18 cellular contexts compared by ENCODE assay signal in the genomic region with DNA sequence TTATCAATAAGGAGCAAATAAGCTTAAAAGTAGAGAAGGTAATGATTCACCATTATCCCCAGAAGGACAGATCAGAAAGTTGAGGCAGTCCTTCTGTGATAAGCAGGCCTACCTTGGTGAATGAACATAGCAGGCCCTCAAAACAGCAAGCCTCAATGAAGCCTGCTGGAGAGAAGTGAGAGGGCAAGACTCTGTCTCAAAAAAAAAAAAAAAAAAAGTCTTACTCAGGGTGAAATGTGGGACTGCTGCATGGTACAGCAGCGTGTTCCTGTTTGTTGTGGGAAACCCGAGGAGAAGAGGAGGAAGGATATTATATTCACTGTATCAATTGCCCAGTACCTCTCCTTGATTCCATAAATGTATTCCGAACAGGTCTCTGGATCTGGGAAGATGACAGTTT. TPM values are rescaled to one million over a fixed set of nuclear protein-coding genes. Genes with fewer than 3 reads are reported as not detected.
A peak's percentile ranks its signal among the peaks of the same experiment; 100 is the strongest.
DNase-seq lines count a peak whose midpoint lies in the region; ATAC-seq, FAIRE-seq and TF ChIP-seq lines count a peak whose summit lies in the region.
"Had no signal": no experiment of that assay in that cellular context is flagged by ENCODE, and none has a peak within 500 bp of the region (broad histone marks: within the 10 kb centered on the region; RNA-seq: fewer than 3 reads in every experiment).

No MANE protein-coding gene starts in this region.

- H3K4me1 Mint-ChIP-seq in endodermal cell (no peaks in the 10 kb centered on the region), neural progenitor cell (no peaks in the 10 kb centered on the region)
- H3K4me1 Mint-ChIP-seq: B cell, H9 had no signal

- H3K4me1 ChIP-seq in HepG2 (ENCODE audit: insufficient read depth, low read length): peaks cover 6% of the 10 kb centered on the region; the same call in 1 of the 2 replicates
- H3K4me1 ChIP-seq in right lobe of liver: no peaks in the 10 kb centered on the region
- no peaks in the 10 kb centered on the region for H3K4me1 ChIP-seq in PC-3 (ENCODE audit: insufficient read depth, low read length)
- no peaks in the 10 kb centered on the region for H3K4me1 ChIP-seq in endodermal cell (ENCODE audit: control insufficient read depth, insufficient read depth, low read length)
- H3K4me1 ChIP-seq in skeletal muscle tissue (ENCODE audit: control insufficient read depth in 3 of 3, insufficient read depth in 3 of 3, low read length in 3 of 3): no peaks in the 10 kb centered on the region
- no peaks in the 10 kb centered on the region for H3K4me1 ChIP-seq in neural progenitor cell
- H3K4me1 ChIP-seq: BLaER1 treated with 17β-estradiol and CSF1 and Interleukin-3, amounts not matched to agents 10 nM and 100 nM had no signal

- FAIRE-seq in HepG2 (lab: Jason Lieb, UNC): no peak
- FAIRE-seq: H1, HTR-8/SVneo had no signal

- no peak overlapping the region for H3K4me3 Mint-ChIP-seq in endodermal cell
- H3K4me3 Mint-ChIP-seq in neural progenitor cell: no peak overlapping the region
- H3K4me3 Mint-ChIP-seq: B cell; CD8-positive, alpha-beta T cell; H9 had no signal

- H3K9me3 Mint-ChIP-seq in endodermal cell (peaks cover 5% of the 10 kb centered on the region), neural progenitor cell (no peaks in the 10 kb centered on the region)
- H3K9me3 Mint-ChIP-seq: CD8-positive, alpha-beta T cell; H9 had no signal

- H3K4me2 ChIP-seq in HepG2 (ENCODE audit: low read depth, low read length): no peak overlapping the region
- no peak overlapping the region for H3K4me2 ChIP-seq in PC-3 (ENCODE audit: low read length)
- no peak overlapping the region for H3K4me2 ChIP-seq in neural progenitor cell
- H3K4me2 ChIP-seq: BLaER1 treated with 17β-estradiol and CSF1 and Interleukin-3, amounts not matched to agents 10 nM and 100 nM had no signal

- CTCF ChIA-PET in HepG2 (lab: Yijun Ruan, JAX; ENCODE audit: low intra/inter-chr PET ratio, low total read pairs): no interaction called here
- CTCF ChIA-PET in PC-3 (lab: Charles Lee): no interaction called here

- no peaks in the 10 kb centered on the region for H3K36me3 ChIP-seq in HepG2 (replicated peaks in 1 of 2; ENCODE audit: control insufficient read depth in 1 of 2, insufficient read depth in 2 of 2, low read length in 2 of 2)
- H3K36me3 ChIP-seq in right lobe of liver: no peaks in the 10 kb centered on the region
- no peaks in the 10 kb centered on the region for H3K36me3 ChIP-seq in PC-3 (ENCODE audit: low read depth, low read length)
- H3K36me3 ChIP-seq in endodermal cell (ENCODE audit: control insufficient read depth, insufficient read depth, low read length): no peaks in the 10 kb centered on the region
- no peaks in the 10 kb centered on the region for H3K36me3 ChIP-seq in skeletal muscle tissue (ENCODE audit: control insufficient read depth in 3 of 3, insufficient read depth in 3 of 3, low read length in 3 of 3)
- H3K36me3 ChIP-seq in neural progenitor cell: no peaks in the 10 kb centered on the region
- H3K36me3 ChIP-seq: BLaER1 treated with 17β-estradiol and CSF1 and Interleukin-3, amounts not matched to agents 10 nM and 100 nM had no signal

- intact Hi-C loops in HepG2 (cut with micrococcal nuclease; ENCODE audit: unreplicated experiment): no loop called here
- intact Hi-C loops in right lobe of liver (cut with DNase I): no loop called here
- intact Hi-C loops in PC-3 (cut with micrococcal nuclease): no loop called here

- no peak overlapping the region for H2AFZ ChIP-seq in HepG2 (ENCODE audit: low read length)
- peak overlapping the region; percentile 16; the same call in 1 of the 2 replicates for H2AFZ ChIP-seq in PC-3 (ENCODE audit: low read length)
- no peak overlapping the region for H2AFZ ChIP-seq in neural progenitor cell (replicated peaks)

- H3K36me3 Mint-ChIP-seq in endodermal cell (ENCODE audit: low read depth) (no peaks in the 10 kb centered on the region), neural progenitor cell (no peaks in the 10 kb centered on the region)
- H3K36me3 Mint-ChIP-seq: CD8-positive, alpha-beta T cell had no signal

- H4K20me1 ChIP-seq in HepG2 (ENCODE audit: insufficient read depth, low read length) (no peaks in the 10 kb centered on the region), PC-3 (ENCODE audit: low read length) (no peaks in the 10 kb centered on the region), neural progenitor cell (ENCODE audit: low read depth) (no peaks in the 10 kb centered on the region)
- H4K20me1 ChIP-seq: BLaER1 treated with 17β-estradiol and CSF1 and Interleukin-3, amounts not matched to agents 10 nM and 100 nM had no signal

- peak; percentile 69 for ATAC-seq in HepG2
- no peak for ATAC-seq in right lobe of liver
- ATAC-seq in PC-3: no peak
- no peak for ATAC-seq in HG03342 (IDR thresholded peaks at IDR 0.05; ENCODE audit: unreplicated experiment)
- ATAC-seq: CD8-positive, alpha-beta T cell had no signal

- H3K79me2 ChIP-seq in HepG2 (ENCODE audit: insufficient read depth, low read length) (no peaks in the 10 kb centered on the region), PC-3 (ENCODE audit: low read length) (no peaks in the 10 kb centered on the region), neural progenitor cell (ENCODE audit: low read depth) (no peaks in the 10 kb centered on the region)

- H3K9me3 ChIP-seq in HepG2 (ENCODE audit: low read length) (no peaks in the 10 kb centered on the region), right lobe of liver (no peaks in the 10 kb centered on the region), PC-3 (ENCODE audit: low read length) (no peaks in the 10 kb centered on the region), endodermal cell (ENCODE audit: control insufficient read depth, low read length) (no peaks in the 10 kb centered on the region), skeletal muscle tissue (ENCODE audit: control insufficient read depth in 3 of 3, low read length in 3 of 3) (no peaks in the 10 kb centered on the region), neural progenitor cell (ENCODE audit: low read depth) (no peaks in the 10 kb centered on the region)
- H3K9me3 ChIP-seq: BLaER1 treated with 17β-estradiol and CSF1 and Interleukin-3, amounts not matched to agents 10 nM and 100 nM had no signal

- no peak for DNase-seq in HepG2 (ENCODE audit: low spot score)
- no peak for DNase-seq in right lobe of liver
- no peak for DNase-seq in PC-3
- no peak for DNase-seq in endodermal cell
- no peak for DNase-seq in stimulated activated CD4-positive, alpha-beta T cell treated with anti-CD3 and anti-CD28 coated beads, Interleukin-4, amount 100 ng/mL, for 1 hour
- no peak for DNase-seq in neural progenitor cell (ENCODE audit: low spot score)
- DNase-seq: 8988T; Calu3; CD8-positive, alpha-beta T cell; DMS79 treated with DMSO at 0.1 percent for 48 hours; GF-D8; H9 had no signal

- TF ChIP-seq POLR2A in HepG2 (IDR thresholded peaks at IDR 0.05; ENCODE audit: insufficient read depth in 1 of 2, low read depth in 2 of 2, low read length in 2 of 2): no peak
- TF ChIP-seq POLR2A in right lobe of liver (IDR thresholded peaks at IDR 0.05): no peak

- H3K9ac ChIP-seq in HepG2 (ENCODE audit: insufficient read depth, low read depth, low read length): no peak overlapping the region
- H3K9ac ChIP-seq in PC-3 (ENCODE audit: low read length): no peak overlapping the region
- no peak overlapping the region for H3K9ac ChIP-seq in endodermal cell (ENCODE audit: extremely low read depth, low read length, poor library complexity, severe bottlenecking)
- H3K9ac ChIP-seq in skeletal muscle tissue (ENCODE audit: low read depth in 1 of 3, low read length in 3 of 3): no peak overlapping the region
- no peak overlapping the region for H3K9ac ChIP-seq in neural progenitor cell
- H3K9ac ChIP-seq: BLaER1 treated with 17β-estradiol and CSF1 and Interleukin-3, amounts not matched to agents 10 nM and 100 nM had no signal

- H3K27ac ChIP-seq in HepG2 (ENCODE audit: extremely low read length, insufficient read depth, low read length) (no peak overlapping the region), right lobe of liver (no peak overlapping the region), PC-3 (ENCODE audit: low read length) (no peak overlapping the region), endodermal cell (ENCODE audit: low read depth, low read length) (no peak overlapping the region), skeletal muscle tissue (ENCODE audit: low read depth, low read length) (peak overlapping the region; percentile 34), neural progenitor cell (no peak overlapping the region)
- H3K27ac ChIP-seq: BLaER1 treated with 17β-estradiol and CSF1 and Interleukin-3, amounts not matched to agents 10 nM and 100 nM had no signal

- BruUV-seq in HepG2 (replicated peaks; lab: Mats Ljungman, UMichigan) (no TSS peak), PC-3 (replicated peaks; lab: Mats Ljungman, UMichigan) (no TSS peak)

- WGBS in HepG2 (ENCODE audit: low lambda C conversion rate): 34% methylated on average over 3 of the region's 3 CpGs
- 100% methylated on average over 1 of the region's 3 CpGs for WGBS in right lobe of liver (ENCODE audit: insufficient coverage, low coverage, low lambda C conversion rate, missing lambda C conversion rate)
- WGBS in endodermal cell (ENCODE audit: insufficient coverage in 1 of 2, insufficient read length in 1 of 2), 2 experiments: 92 to 100% methylated on average over 1 to 3 of the region's 3 CpGs

- no peaks in the 10 kb centered on the region for H3K9me2 ChIP-seq in PC-3 (replicated peaks; ENCODE audit: low read length)

- H3K27me3 ChIP-seq in HepG2 (ENCODE audit: control insufficient read depth in 1 of 2, insufficient read depth in 2 of 2, low read length in 2 of 2) (peaks cover 0 to 32% of the 10 kb centered on the region in 2 experiments; a peak in 4 of 5 replicates), right lobe of liver (no peaks in the 10 kb centered on the region), PC-3 (ENCODE audit: low read length) (no peaks in the 10 kb centered on the region), endodermal cell (ENCODE audit: control insufficient read depth, insufficient read depth, low read length, poor library complexity, severe bottlenecking) (no peaks in the 10 kb centered on the region), skeletal muscle tissue (ENCODE audit: control insufficient read depth in 3 of 3, insufficient read depth in 3 of 3, low read length in 3 of 3) (no peaks in the 10 kb centered on the region), neural progenitor cell (no peaks in the 10 kb centered on the region)
- H3K27me3 ChIP-seq: BLaER1 treated with 17β-estradiol and CSF1 and Interleukin-3, amounts not matched to agents 10 nM and 100 nM had no signal

- no peak for TF ChIP-seq CTCF in HepG2 (CRISPR knock-in tag; IDR thresholded peaks at IDR 0.05)
- TF ChIP-seq CTCF in right lobe of liver (IDR thresholded peaks at IDR 0.05): no peak
- no peak for TF ChIP-seq CTCF in PC-3 (conservative IDR thresholded peaks at IDR 0.05; ENCODE audit: low read depth, low read length)
- TF ChIP-seq CTCF in endodermal cell (conservative IDR thresholded peaks at IDR 0.05): peak; percentile 28
- TF ChIP-seq CTCF in neural progenitor cell (IDR thresholded peaks at IDR 0.05): no peak

- TF ChIP-seq EP300 in HepG2 (IDR thresholded peaks at IDR 0.05; ENCODE audit: low read depth in 2 of 2, low read length in 2 of 2): no peak
- no peak for TF ChIP-seq EP300 in HepG2 (CRISPR knock-in tag; IDR thresholded peaks at IDR 0.05; ENCODE audit: borderline replicate concordance)

- H3K27me3 Mint-ChIP-seq in endodermal cell (ENCODE audit: insufficient read depth) (peaks cover 3% of the 10 kb centered on the region), neural progenitor cell (ENCODE audit: insufficient read depth, low read depth) (no peaks in the 10 kb centered on the region)
- H3K27me3 Mint-ChIP-seq: B cell had no signal

- H3K27ac Mint-ChIP-seq in endodermal cell: no peak overlapping the region
- H3K27ac Mint-ChIP-seq in neural progenitor cell: no peak overlapping the region
- H3K27ac Mint-ChIP-seq: B cell; CD8-positive, alpha-beta T cell; H9 had no signal

- no peak overlapping the region for H3K4me3 ChIP-seq in HepG2 (replicated peaks in 1 of 3; ENCODE audit: insufficient read depth in 1 of 3, low read depth in 2 of 3, low read length in 3 of 3)
- H3K4me3 ChIP-seq in right lobe of liver: no peak overlapping the region
- H3K4me3 ChIP-seq in PC-3 (ENCODE audit: low read length): no peak overlapping the region
- H3K4me3 ChIP-seq in endodermal cell (ENCODE audit: low read length): no peak overlapping the region
- no peak overlapping the region for H3K4me3 ChIP-seq in skeletal muscle tissue (ENCODE audit: low read length in 3 of 3)
- H3K4me3 ChIP-seq in neural progenitor cell: no peak overlapping the region
- H3K4me3 ChIP-seq: BLaER1 treated with 17β-estradiol and CSF1 and Interleukin-3, amounts not matched to agents 10 nM and 100 nM had no signal

- in situ Hi-C loops in HepG2 (cut with HindIII; ENCODE audit: extremely low pct_ligation_motif_present, low pct_unique_long_range_greater_than_20kb): no loop called here

- H3F3A ChIP-seq in PC-3 (ENCODE audit: low read length, unreplicated experiment): no peaks in the 10 kb centered on the region
- no peaks in the 10 kb centered on the region for H3F3A ChIP-seq in neural progenitor cell (ENCODE audit: low read depth)

- no peak for TF ChIP-seq RAD21 in HepG2 (CRISPR knock-in tag; IDR thresholded peaks at IDR 0.05)

- POLR2A ChIA-PET in HepG2 (lab: Yijun Ruan, JAX) (no interaction called here), PC-3 (lab: Charles Lee; ENCODE audit: unreplicated experiment) (no interaction called here)

RNA-seq across cellular contexts. Expression of gene HAT1, which starts 8.7 kb away (rescaled TPM):
- 119 and 195 TPM in 2 replicates for total RNA-seq in HepG2 (2016; rRNA removed; fragmentation: Illumina TruSeq; extraction: Trizol)
- total RNA-seq in HepG2 (2016; cell fraction: cytosol; rRNA removed; fragmentation: Illumina TruSeq; extraction: Trizol; ENCODE audit: low read depth): 26.9 and 29.9 TPM in 2 replicates
- 113 and 190 TPM in 2 replicates for total RNA-seq in HepG2 (2016; cell fraction: insoluble cytoplasmic fraction; rRNA removed; fragmentation: Illumina TruSeq; extraction: Trizol)
- total RNA-seq in HepG2 (2016; cell fraction: membrane; rRNA removed; fragmentation: Illumina TruSeq; extraction: Trizol): 28.6 and 35.3 TPM in 2 replicates
- 57.8 and 63.9 TPM in 2 replicates for total RNA-seq in HepG2 (2016; cell fraction: nucleus; rRNA removed; fragmentation: Illumina TruSeq; extraction: Trizol)
- 27.9 and 45.4 TPM in 2 replicates for polyA plus RNA-seq in HepG2 (2011; rRNA removed)
- polyA plus RNA-seq in HepG2 (2011; cell fraction: cytosol; rRNA removed): 17.0 and 24.6 TPM in 2 replicates
- polyA plus RNA-seq in HepG2 (2011; cell fraction: nucleus; rRNA removed): 6.3 and 7.8 TPM in 2 replicates
- 35.8 and 57.9 TPM in 2 replicates for polyA plus RNA-seq in HepG2 (2012)
- polyA plus RNA-seq in HepG2 (2016; cell fraction: cytosol; fragmentation: Illumina TruSeq; extraction: Trizol; ENCODE audit: low read depth): 11.2 and 12.2 TPM in 2 replicates
- polyA plus RNA-seq in HepG2 (2016; cell fraction: insoluble cytoplasmic fraction; fragmentation: Illumina TruSeq; extraction: Trizol; ENCODE audit: low read depth): 188 and 191 TPM in 2 replicates
- polyA plus RNA-seq in HepG2 (2016; cell fraction: membrane; fragmentation: Illumina TruSeq; extraction: Trizol; ENCODE audit: low read depth): 15.8 and 17.3 TPM in 2 replicates
- polyA plus RNA-seq in HepG2 (2016; cell fraction: nucleus; fragmentation: Illumina TruSeq; extraction: Trizol; ENCODE audit: insufficient read depth, low read depth): 62.1 and 66.9 TPM in 2 replicates
- 10.4 and 22.1 TPM in 2 replicates for polyA minus RNA-seq in HepG2 (2011; rRNA and poly(A)+ RNA removed; ENCODE audit: low replicate concordance)
- polyA minus RNA-seq in HepG2 (2011; cell fraction: cytosol; rRNA and poly(A)+ RNA removed): 18.1 and 25.5 TPM in 2 replicates
- polyA minus RNA-seq in HepG2 (2011; cell fraction: nucleus; rRNA and poly(A)+ RNA removed): 22.9 and 24.2 TPM in 2 replicates
- total RNA-seq in right lobe of liver: 10 to 100 TPM; 10.7 to 16.3 (median 13.4) TPM
- total RNA-seq in PC-3 (2014; rRNA removed): 58.7 and 76.8 TPM in 2 replicates
- 10 to 100 TPM; 58.1 to 74.6 TPM for total RNA-seq in endodermal cell
- polyA plus RNA-seq in endodermal cell (2013, experiment 1 of 2): 73.7 TPM
- polyA plus RNA-seq in endodermal cell (2013, experiment 2 of 2): 69.5 TPM
- 32.4 TPM for total RNA-seq in skeletal muscle tissue
- total RNA-seq in neural progenitor cell (ENCODE audit: low replicate concordance): 63.6 and 109 TPM in 2 replicates

RNA-seq across cellular contexts. Expression of gene SLC25A12, which starts 19.5 kb away (rescaled TPM):
- total RNA-seq in HepG2 (2016; rRNA removed; fragmentation: Illumina TruSeq; extraction: Trizol) (8.1 and 13.4 TPM in 2 replicates), right lobe of liver (1 to 10 TPM in 4 of 6 experiments, under 1 TPM in 2; 0.74 to 1.6 (median 1.1) TPM), PC-3 (2014; rRNA removed) (18.4 and 21.4 TPM in 2 replicates), endodermal cell (1 to 10 TPM in 1 of 2 donors, under 1 TPM in 1; 0.55 to 3.1 TPM), skeletal muscle tissue (27.7 TPM), neural progenitor cell (ENCODE audit: low replicate concordance) (1.4 and 2.3 TPM in 2 replicates)
- 2.1 and 2.4 TPM in 2 replicates for total RNA-seq in HepG2 (2016; cell fraction: cytosol; rRNA removed; fragmentation: Illumina TruSeq; extraction: Trizol; ENCODE audit: low read depth)
- total RNA-seq in HepG2 (2016; cell fraction: insoluble cytoplasmic fraction; rRNA removed; fragmentation: Illumina TruSeq; extraction: Trizol): 8.6 and 12.8 TPM in 2 replicates
- 2.4 and 4.2 TPM in 2 replicates for total RNA-seq in HepG2 (2016; cell fraction: membrane; rRNA removed; fragmentation: Illumina TruSeq; extraction: Trizol)
- total RNA-seq in HepG2 (2016; cell fraction: nucleus; rRNA removed; fragmentation: Illumina TruSeq; extraction: Trizol): 5.9 and 7.9 TPM in 2 replicates
- 14.0 and 15.9 TPM in 2 replicates for polyA plus RNA-seq in HepG2 (2011; rRNA removed)
- polyA plus RNA-seq in HepG2 (2011; cell fraction: cytosol; rRNA removed): 11.2 and 13.4 TPM in 2 replicates
- 11.2 and 11.4 TPM in 2 replicates for polyA plus RNA-seq in HepG2 (2011; cell fraction: nucleus; rRNA removed)
- 6.6 and 9.2 TPM in 2 replicates for polyA plus RNA-seq in HepG2 (2012)
- polyA plus RNA-seq in HepG2 (2016; cell fraction: cytosol; fragmentation: Illumina TruSeq; extraction: Trizol; ENCODE audit: low read depth): 0.85 and 0.88 TPM in 2 replicates
- polyA plus RNA-seq in HepG2 (2016; cell fraction: insoluble cytoplasmic fraction; fragmentation: Illumina TruSeq; extraction: Trizol; ENCODE audit: low read depth): 7.8 and 9.3 TPM in 2 replicates
- 1.2 and 1.6 TPM in 2 replicates for polyA plus RNA-seq in HepG2 (2016; cell fraction: membrane; fragmentation: Illumina TruSeq; extraction: Trizol; ENCODE audit: low read depth)
- polyA plus RNA-seq in HepG2 (2016; cell fraction: nucleus; fragmentation: Illumina TruSeq; extraction: Trizol; ENCODE audit: insufficient read depth, low read depth): 5.5 and 6.6 TPM in 2 replicates
- polyA minus RNA-seq in HepG2 (2011; rRNA and poly(A)+ RNA removed; ENCODE audit: low replicate concordance): 16.6 and 20.1 TPM in 2 replicates
- polyA minus RNA-seq in HepG2 (2011; cell fraction: cytosol; rRNA and poly(A)+ RNA removed): 11.6 and 12.2 TPM in 2 replicates
- polyA minus RNA-seq in HepG2 (2011; cell fraction: nucleus; rRNA and poly(A)+ RNA removed): 21.9 and 31.0 TPM in 2 replicates
- 14.1 TPM for polyA plus RNA-seq in endodermal cell (2013, experiment 1 of 2)
- 12.3 TPM for polyA plus RNA-seq in endodermal cell (2013, experiment 2 of 2)
